ENCODE assay signal across 26 cellular contexts in genomic region chr9:18109670-18110069, GRCh38.
"Had no signal": no experiment of that assay in that cellular context is flagged by ENCODE, and none has a peak within 500 bp of the region (broad histone marks: within the 10 kb centered on the region; RNA-seq: fewer than 3 reads in every experiment).

No MANE protein-coding gene starts in this region.

- H3K36me3 ChIP-seq: lower lobe of right lung, pancreas, prostate gland, sigmoid colon, spleen, suprapubic skin, thoracic aorta, tibial artery, upper lobe of right lung had no signal

- H3K27ac ChIP-seq: lower lobe of right lung, pancreas, prostate gland, sigmoid colon, spleen, suprapubic skin, thoracic aorta, tibial artery, upper lobe of right lung had no signal

- H3K4me1 ChIP-seq: lower lobe of right lung, pancreas, prostate gland, spleen, suprapubic skin, tibial artery, upper lobe of right lung had no signal

- H3K9me3 ChIP-seq: lower lobe of right lung, pancreas, prostate gland, sigmoid colon, spleen, suprapubic skin, thoracic aorta, tibial artery, upper lobe of right lung had no signal

- ATAC-seq: left colon; left ventricle myocardium superior; lower lobe of right lung; naive thymus-derived CD8-positive, alpha-beta T cell; pancreas; right cardiac atrium; stimulated activated effector memory CD8-positive, alpha-beta T cell treated with anti-CD3 and anti-CD28 coated beads, Interleukin-12 subunit alpha, Interleukin-12 subunit beta, amount 100 ng/mL, for 72 hours; upper lobe of right lung had no signal

- H3K4me3 ChIP-seq: lower lobe of right lung, pancreas, prostate gland, sigmoid colon, spleen, suprapubic skin, thoracic aorta, tibial artery, upper lobe of right lung had no signal

- DNase-seq: hypothalamus; immature natural killer cell; kidney; left colon; left ventricle myocardium superior; lower lobe of right lung; mammary epithelial cell; mesenchymal stem cell; naive thymus-derived CD8-positive, alpha-beta T cell; nucleus accumbens; pancreas; posterior cingulate gyrus; retina; right cardiac atrium; sigmoid colon; small intestine; spleen; stimulated activated CD4-positive, alpha-beta T cell treated with anti-CD3 and anti-CD28 coated beads, Interleukin-4, amount 100 ng/mL, for 24 hours; stimulated activated naive CD4-positive, alpha-beta T cell; tibial artery; trophoblast cell; upper lobe of right lung had no signal

- H3K27me3 ChIP-seq: pancreas, sigmoid colon, spleen, suprapubic skin, tibial artery, upper lobe of right lung had no signal
